Comparison of ENCODE assay signal across 2 cellular contexts in the genomic region with DNA sequence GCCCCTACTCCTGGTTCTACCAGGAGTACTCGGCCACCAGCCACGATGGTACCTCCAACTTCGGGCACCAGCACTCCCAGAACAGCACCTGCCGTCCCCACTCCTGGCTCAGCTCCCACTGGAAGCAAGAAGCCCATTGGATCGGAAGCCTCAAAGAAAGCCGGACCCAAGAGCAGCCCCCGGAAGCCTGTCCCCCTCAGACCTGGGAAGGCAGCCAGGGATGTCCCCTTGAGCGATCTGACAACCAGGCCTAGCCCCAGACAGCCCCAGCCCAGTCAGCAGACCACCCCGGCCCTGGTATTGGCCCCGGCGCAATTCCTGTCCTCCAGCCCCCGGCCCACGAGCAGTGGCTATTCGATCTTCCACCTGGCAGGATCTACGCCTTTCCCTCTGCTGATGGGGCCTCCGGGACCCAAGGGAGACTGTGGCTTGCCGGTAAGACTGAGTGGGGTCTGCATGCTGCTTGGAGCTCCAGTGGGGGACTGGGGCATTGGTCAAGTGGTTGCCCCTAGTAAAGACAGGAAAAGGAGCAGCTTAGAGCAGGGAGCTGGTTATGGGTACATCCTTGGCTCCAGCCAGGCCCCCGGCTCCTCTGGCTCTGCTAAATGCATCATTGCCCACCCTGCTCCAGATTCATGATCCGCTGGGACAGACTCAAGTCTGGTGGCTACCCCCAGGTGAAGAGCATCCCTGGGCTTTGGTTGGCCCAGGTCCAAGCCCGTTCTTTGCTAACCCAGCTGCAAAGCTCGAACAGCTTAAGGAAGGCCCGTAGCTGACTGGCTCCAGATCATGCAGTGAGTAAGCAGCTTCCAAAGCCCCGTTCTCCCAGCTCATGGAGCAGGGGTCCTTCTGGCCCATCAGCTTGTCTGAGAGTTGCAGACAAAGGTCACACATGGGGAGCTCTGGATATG.
TF ChIP-seq lines count a peak whose summit lies in the region.

No MANE protein-coding gene starts in this region.

TF ChIP-seq in SK-N-SH, 30 proteins besides CTCF, POLR2A, EP300 and RAD21 (continued from another document):
- TF ChIP-seq, protein P1, sequence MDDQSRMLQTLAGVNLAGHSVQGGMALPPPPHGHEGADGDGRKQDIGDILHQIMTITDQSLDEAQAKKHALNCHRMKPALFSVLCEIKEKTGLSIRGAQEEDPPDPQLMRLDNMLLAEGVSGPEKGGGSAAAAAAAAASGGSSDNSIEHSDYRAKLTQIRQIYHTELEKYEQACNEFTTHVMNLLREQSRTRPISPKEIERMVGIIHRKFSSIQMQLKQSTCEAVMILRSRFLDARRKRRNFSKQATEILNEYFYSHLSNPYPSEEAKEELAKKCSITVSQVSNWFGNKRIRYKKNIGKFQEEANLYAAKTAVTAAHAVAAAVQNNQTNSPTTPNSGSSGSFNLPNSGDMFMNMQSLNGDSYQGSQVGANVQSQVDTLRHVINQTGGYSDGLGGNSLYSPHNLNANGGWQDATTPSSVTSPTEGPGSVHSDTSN (IDR thresholded peaks at IDR 0.05), result no peak
- TF ChIP-seq RXRA (IDR thresholded peaks at IDR 0.05; ENCODE audit: borderline replicate concordance, low read depth) (no peak), MXI1 (IDR thresholded peaks at IDR 0.05; ENCODE audit: low read depth, low read length) (no peak)

TF ChIP-seq in SK-N-SH treated with all-trans-retinoic acid at 6 μM for 48 hours, 23 proteins besides CTCF, POLR2A, EP300 and RAD21 (continued from another document):
- TF ChIP-seq ZC3H10 (CRISPR knock-in tag; IDR thresholded peaks at IDR 0.05) (no peak), GLIS3 (CRISPR knock-in tag; IDR thresholded peaks at IDR 0.05) (no peak), ISL1 (CRISPR knock-in tag; IDR thresholded peaks at IDR 0.05) (no peak), TOX (CRISPR knock-in tag; IDR thresholded peaks at IDR 0.05; ENCODE audit: borderline replicate concordance) (no peak), BACH2 (CRISPR knock-in tag; IDR thresholded peaks at IDR 0.05; ENCODE audit: borderline replicate concordance) (no peak), ARNTL (CRISPR knock-in tag; IDR thresholded peaks at IDR 0.05; ENCODE audit: borderline replicate concordance, low read depth) (no peak), ZFP3 (CRISPR knock-in tag; IDR thresholded peaks at IDR 0.05) (no peak)
- TF ChIP-seq, protein P2, sequence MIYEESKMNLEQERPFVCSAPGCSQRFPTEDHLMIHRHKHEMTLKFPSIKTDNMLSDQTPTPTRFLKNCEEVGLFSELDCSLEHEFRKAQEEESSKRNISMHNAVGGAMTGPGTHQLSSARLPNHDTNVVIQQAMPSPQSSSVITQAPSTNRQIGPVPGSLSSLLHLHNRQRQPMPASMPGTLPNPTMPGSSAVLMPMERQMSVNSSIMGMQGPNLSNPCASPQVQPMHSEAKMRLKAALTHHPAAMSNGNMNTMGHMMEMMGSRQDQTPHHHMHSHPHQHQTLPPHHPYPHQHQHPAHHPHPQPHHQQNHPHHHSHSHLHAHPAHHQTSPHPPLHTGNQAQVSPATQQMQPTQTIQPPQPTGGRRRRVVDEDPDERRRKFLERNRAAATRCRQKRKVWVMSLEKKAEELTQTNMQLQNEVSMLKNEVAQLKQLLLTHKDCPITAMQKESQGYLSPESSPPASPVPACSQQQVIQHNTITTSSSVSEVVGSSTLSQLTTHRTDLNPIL (CRISPR knock-in tag; IDR thresholded peaks at IDR 0.05; ENCODE audit: low read depth), result no peak
- TF ChIP-seq, protein P3, sequence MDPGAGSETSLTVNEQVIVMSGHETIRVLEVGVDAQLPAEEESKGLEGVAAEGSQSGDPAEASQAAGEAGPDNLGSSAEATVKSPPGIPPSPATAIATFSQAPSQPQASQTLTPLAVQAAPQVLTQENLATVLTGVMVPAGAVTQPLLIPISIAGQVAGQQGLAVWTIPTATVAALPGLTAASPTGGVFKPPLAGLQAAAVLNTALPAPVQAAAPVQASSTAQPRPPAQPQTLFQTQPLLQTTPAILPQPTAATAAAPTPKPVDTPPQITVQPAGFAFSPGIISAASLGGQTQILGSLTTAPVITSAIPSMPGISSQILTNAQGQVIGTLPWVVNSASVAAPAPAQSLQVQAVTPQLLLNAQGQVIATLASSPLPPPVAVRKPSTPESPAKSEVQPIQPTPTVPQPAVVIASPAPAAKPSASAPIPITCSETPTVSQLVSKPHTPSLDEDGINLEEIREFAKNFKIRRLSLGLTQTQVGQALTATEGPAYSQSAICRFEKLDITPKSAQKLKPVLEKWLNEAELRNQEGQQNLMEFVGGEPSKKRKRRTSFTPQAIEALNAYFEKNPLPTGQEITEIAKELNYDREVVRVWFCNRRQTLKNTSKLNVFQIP (CRISPR knock-in tag; IDR thresholded peaks at IDR 0.05; ENCODE audit: borderline replicate concordance, low read depth), result no peak
TF ChIP-seq in SK-N-SH treated with all-trans-retinoic acid at 6 μM for 48 hours: peak in this region for 0.
